22 cellular contexts compared by ENCODE assay signal in the genomic region with DNA sequence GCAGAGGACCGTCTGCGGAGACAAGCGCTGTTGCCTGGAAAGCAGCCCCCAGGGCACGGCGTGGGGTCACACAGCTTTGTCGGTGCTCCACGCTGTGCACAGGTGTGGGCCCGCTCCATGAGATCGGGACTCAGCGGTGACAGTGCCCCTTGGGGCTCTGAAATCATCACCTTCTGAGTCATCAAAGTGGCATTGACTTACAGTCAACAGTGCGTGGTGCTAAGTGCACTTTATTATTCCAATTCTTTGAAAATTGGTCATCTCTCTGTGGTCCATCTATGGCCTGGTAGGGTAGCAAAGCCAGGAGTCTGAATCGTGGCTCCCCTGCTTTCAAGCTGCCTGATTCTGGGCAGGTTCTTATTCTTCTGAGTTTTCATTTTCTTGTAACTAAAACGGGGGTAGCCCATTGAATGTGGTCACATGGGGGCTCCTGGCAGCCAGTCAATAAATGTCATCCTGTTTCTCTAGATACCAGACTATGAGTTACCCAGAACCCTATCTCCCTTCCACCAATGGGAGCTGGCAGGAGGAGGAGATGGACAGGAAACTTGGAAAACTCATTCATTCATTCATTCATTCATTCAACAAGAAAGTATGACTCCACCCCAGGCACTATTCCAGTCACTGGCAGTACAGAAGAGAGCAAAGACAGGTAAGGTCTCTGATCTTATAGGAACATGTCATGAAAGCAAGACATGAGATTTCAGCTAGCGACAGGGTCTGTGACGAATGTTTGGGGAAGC. TPM values are rescaled to one million over a fixed set of nuclear protein-coding genes. Genes with fewer than 3 reads are reported as not detected.
DNase-seq lines count a peak whose midpoint lies in the region; ATAC-seq and TF ChIP-seq lines count a peak whose summit lies in the region.
"Had no signal": no experiment of that assay in that cellular context is flagged by ENCODE, and none has a peak within 500 bp of the region (broad histone marks: within the 10 kb centered on the region; RNA-seq: fewer than 3 reads in every experiment).

No MANE protein-coding gene starts in this region.

- peaks cover 87% of the 10 kb centered on the region for H3K27me3 Mint-ChIP-seq in stimulated activated naive CD8-positive, alpha-beta T cell treated with anti-CD3 and anti-CD28 coated beads, Interleukin-15, amount 100 ng/mL, for 72 hours

- intact Hi-C loops in Right ventricle myocardium inferior (cut with DNase I) = no loop called here
- intact Hi-C loops in heart left ventricle (cut with DNase I) = no loop called here
- intact Hi-C loops in upper lobe of right lung (cut with DNase I) = no loop called here

- WGBS in heart left ventricle, 4 donors = 30 to 51% (median 35%) methylated on average over 8 to 15 of the region's 15 CpGs

- TF ChIP-seq CTCF in heart left ventricle (IDR thresholded peaks at IDR 0.05) = no peak
- TF ChIP-seq CTCF in epithelial cell of esophagus (IDR thresholded peaks at IDR 0.05; ENCODE audit: insufficient read depth, low read depth, low read length, missing control alignments) = no peak
- TF ChIP-seq CTCF in upper lobe of right lung (IDR thresholded peaks at IDR 0.05) = no peak

- H3K9me3 Mint-ChIP-seq in stimulated activated naive CD8-positive, alpha-beta T cell treated with anti-CD3 and anti-CD28 coated beads, Interleukin-15, amount 100 ng/mL, for 72 hours = no peaks in the 10 kb centered on the region
- H3K9me3 Mint-ChIP-seq: activated B cell treated with CpG ODN at 0.5 μM for 24 hours; CD8-positive, alpha-beta T cell; T-helper 2 cell treated with Interferon-gamma antibody and Interleukin-4, amounts not matched to agents 5 μg/mL and 100 μg/mL, for 36 hours had no signal

- H3K4me1 Mint-ChIP-seq in stimulated activated naive CD8-positive, alpha-beta T cell treated with anti-CD3 and anti-CD28 coated beads, Interleukin-15, amount 100 ng/mL, for 72 hours = no peaks in the 10 kb centered on the region
- H3K4me1 Mint-ChIP-seq: activated B cell treated with CpG ODN at 0.5 μM for 24 hours had no signal

- DNase-seq in Right ventricle myocardium inferior (ENCODE audit: missing footprints) (peak; percentile 56), heart left ventricle (no peak), NCI-H345 (lab: John Stamatoyannopoulos, UW) (peak; percentile 57), epithelial cell of esophagus (ENCODE audit: low read depth) (peak; percentile 54), activated gamma-delta T cell treated with Interleukin-2 at 50 U/mL for 16 hours (no peak), HUDEP-2 (lab: John Stamatoyannopoulos, UW; ENCODE audit: unreplicated experiment in 76 of 76) (no peak), upper lobe of right lung (no peak)
- no peak for DNase-seq in stimulated activated naive CD8-positive, alpha-beta T cell treated with anti-CD3 and anti-CD28 coated beads, Interleukin-15, amount 100 ng/mL, for 72 hours
- DNase-seq: activated B cell treated with CpG ODN at 0.5 μM for 24 hours; activated CD8-positive, alpha-beta T cell treated with anti-CD3 and anti-CD28 coated beads, Interleukin-2, amount 10 ng/mL, durations not matched to agents 7 days and 5 days; CD8-positive, alpha-beta T cell; dermis blood vessel endothelial cell; erythroblast; GDM1; left ventricle myocardium superior; NCI-H1436 treated with DMSO at 0.1 percent for 48 hours; NCI-H510A treated with DMSO at 0.1 percent for 48 hours; stimulated activated CD4-positive, alpha-beta T cell treated with anti-CD3 and anti-CD28 coated beads, Interleukin-1b, Interleukin-23, amount 100 ng/mL, for 48 hours; uterus had no signal

- no peak for TF ChIP-seq POLR2A in heart left ventricle (IDR thresholded peaks at IDR 0.05)

- H3K4me3 ChIP-seq in heart left ventricle (no peak overlapping the region), epithelial cell of esophagus (ENCODE audit: low read length) (no peak overlapping the region), upper lobe of right lung (no peak overlapping the region)
- H3K4me3 ChIP-seq: cardiac muscle cell, SJSA1, uterus had no signal

- no peaks in the 10 kb centered on the region for H3K9me3 ChIP-seq in heart left ventricle
- H3K9me3 ChIP-seq in upper lobe of right lung = no peaks in the 10 kb centered on the region
- H3K9me3 ChIP-seq: SJSA1, uterus had no signal

- H3K27me3 ChIP-seq in heart left ventricle (peaks cover 9 to 90% (median 45%) of the 10 kb centered on the region in 9 donors), upper lobe of right lung (peaks cover 55% of the 10 kb centered on the region)
- H3K27me3 ChIP-seq: cardiac muscle cell, uterus had no signal

- H3K4me3 Mint-ChIP-seq in stimulated activated naive CD8-positive, alpha-beta T cell treated with anti-CD3 and anti-CD28 coated beads, Interleukin-15, amount 100 ng/mL, for 72 hours = no peak overlapping the region
- H3K4me3 Mint-ChIP-seq: activated B cell treated with CpG ODN at 0.5 μM for 24 hours; activated CD8-positive, alpha-beta T cell treated with anti-CD3 and anti-CD28 coated beads, Interleukin-2, amount 10 ng/mL, durations not matched to agents 7 days and 5 days; CD8-positive, alpha-beta T cell; T-helper 2 cell treated with Interferon-gamma antibody and Interleukin-4, amounts not matched to agents 5 μg/mL and 100 μg/mL, for 36 hours had no signal

- H3K27ac ChIP-seq in heart left ventricle (no peak overlapping the region), upper lobe of right lung (no peak overlapping the region)
- H3K27ac ChIP-seq: cardiac muscle cell, SJSA1, uterus had no signal

- ATAC-seq in Right ventricle myocardium inferior = no peak
- no peak for ATAC-seq in heart left ventricle
- peak; percentile 55 for ATAC-seq in stimulated activated naive CD8-positive, alpha-beta T cell treated with anti-CD3 and anti-CD28 coated beads, Interleukin-15, amount 100 ng/mL, for 72 hours
- no peak for ATAC-seq in upper lobe of right lung
- ATAC-seq: activated CD8-positive, alpha-beta T cell treated with anti-CD3 and anti-CD28 coated beads, Interleukin-2, amount 10 ng/mL, durations not matched to agents 7 days and 5 days; CD8-positive, alpha-beta T cell; left ventricle myocardium superior had no signal

- no peaks in the 10 kb centered on the region for H3K4me1 ChIP-seq in heart left ventricle
- no peaks in the 10 kb centered on the region for H3K4me1 ChIP-seq in upper lobe of right lung
- H3K4me1 ChIP-seq: SJSA1, uterus had no signal

- H3K27ac Mint-ChIP-seq in stimulated activated naive CD8-positive, alpha-beta T cell treated with anti-CD3 and anti-CD28 coated beads, Interleukin-15, amount 100 ng/mL, for 72 hours = no peak overlapping the region
- H3K27ac Mint-ChIP-seq: activated B cell treated with CpG ODN at 0.5 μM for 24 hours; activated CD8-positive, alpha-beta T cell treated with anti-CD3 and anti-CD28 coated beads, Interleukin-2, amount 10 ng/mL, durations not matched to agents 7 days and 5 days; CD8-positive, alpha-beta T cell; T-helper 2 cell treated with Interferon-gamma antibody and Interleukin-4, amounts not matched to agents 5 μg/mL and 100 μg/mL, for 36 hours had no signal

- H3K36me3 ChIP-seq in heart left ventricle (no peaks in the 10 kb centered on the region), upper lobe of right lung (no peaks in the 10 kb centered on the region)
- H3K36me3 ChIP-seq: cardiac muscle cell, SJSA1, uterus had no signal

RNA-seq across cellular contexts. Expression of a gene that starts 20.3 kb away (rescaled TPM):
- total RNA-seq in Right ventricle myocardium inferior (0.08 TPM), heart left ventricle (under 1 TPM in 4 of 9 donors, not detected in 5; 0.09 to 0.43 (median 0.20) TPM), upper lobe of right lung (0.46 TPM)
- not detected for polyA plus RNA-seq in heart left ventricle
- total RNA-seq: activated B cell treated with CpG ODN at 0.5 μM for 24 hours; activated CD8-positive, alpha-beta T cell treated with anti-CD3 and anti-CD28 coated beads, Interleukin-2, amount 10 ng/mL, durations not matched to agents 7 days and 5 days; CD8-positive, alpha-beta T cell; SJSA1 had no signal

Comparison
In these comparisons a context has a peak if more than half of its experiments do, and no peak if none do; other contexts are left out.
1. DNase-seq: peak in Right ventricle myocardium inferior (single experiment), NCI-H345 (single experiment) and epithelial cell of esophagus (single experiment); none in heart left ventricle (0 of 5), stimulated activated naive CD8-positive, alpha-beta T cell treated with anti-CD3 and anti-CD28 coated beads, Interleukin-15, amount 100 ng/mL, for 72 hours (0 of 2), activated gamma-delta T cell treated with Interleukin-2 at 50 U/mL for 16 hours (single experiment), HUDEP-2 (0 of 76) and upper lobe of right lung (single experiment).